Comparison of ENCODE assay signal across 17 cellular contexts in genomic region chr4:10875144-10875799, GRCh38.
DNase-seq lines count a peak whose midpoint lies in the region; ATAC-seq, FAIRE-seq and TF ChIP-seq lines count a peak whose summit lies in the region.
"Had no signal": no experiment of that assay in that cellular context is flagged by ENCODE, and none has a peak within 500 bp of the region (broad histone marks: within the 10 kb centered on the region; RNA-seq: fewer than 3 reads in every experiment).

No MANE protein-coding gene starts in this region.

- H3K9me3 Mint-ChIP-seq in activated naive CD4-positive, alpha-beta T cell treated with anti-CD3 and anti-CD28 coated beads, Interleukin-2, amount 50 U/mL, for 72 hours, result peaks cover 0 to 3% of the 10 kb centered on the region in 2 donors
- H3K9me3 Mint-ChIP-seq: GM23338 had no signal

- H3K27ac Mint-ChIP-seq in activated naive CD4-positive, alpha-beta T cell treated with anti-CD3 and anti-CD28 coated beads, Interleukin-2, amount 50 U/mL, for 72 hours, result no peak overlapping the region
- H3K27ac Mint-ChIP-seq: CD4-positive, alpha-beta memory T cell; GM23338; HFFc6 had no signal

- ATAC-seq in GM19324 (IDR thresholded peaks at IDR 0.05; ENCODE audit: low FRiP score, unreplicated experiment) (peak; percentile 52), GM21723 (IDR thresholded peaks at IDR 0.05; ENCODE audit: unreplicated experiment) (peak; percentile 64)
- ATAC-seq in activated naive CD4-positive, alpha-beta T cell treated with anti-CD3 and anti-CD28 coated beads, Interleukin-2, amount 50 U/mL, for 72 hours, result no peak
- ATAC-seq: GM23338 had no signal

- DNase-seq in GM18507 (ENCODE audit: extremely low spot score, insufficient read length, low read depth), result no peak
- no peak for DNase-seq in activated naive CD4-positive, alpha-beta T cell treated with anti-CD3 and anti-CD28 coated beads, Interleukin-2, amount 50 U/mL, for 72 hours (ENCODE audit: low spot score in 2 of 2)
- DNase-seq in COLO829 (ENCODE audit: low spot score), result no peak
- no peak for DNase-seq in NCI-H1417 treated with DMSO at 0.1 percent for 48 hours (lab: John Stamatoyannopoulos, UW)
- DNase-seq in HEK293T (ENCODE audit: extremely low spot score), result no peak
- DNase-seq: Calu3; CD4-positive, alpha-beta memory T cell; DMS79 treated with DMSO at 0.1 percent for 48 hours; GF-D8; HCEC 1CT; HFFc6; Kasumi-1; KG1 had no signal

- CTCF ChIA-PET in HEK293T (lab: Yijun Ruan, JAX), result interaction anchor here (0.6 kb wide), 1 partner anchor 337 kb away, joined by 3 read pairs; no protein-coding TSS in a partner anchor

- POLR2A ChIA-PET in HEK293T (lab: Yijun Ruan, JAX), result no interaction called here

- peak; percentile 56 for FAIRE-seq in GM18507 (lab: Jason Lieb, UNC)
- FAIRE-seq: H54 had no signal

- no peaks in the 10 kb centered on the region for H3K36me3 Mint-ChIP-seq in activated naive CD4-positive, alpha-beta T cell treated with anti-CD3 and anti-CD28 coated beads, Interleukin-2, amount 50 U/mL, for 72 hours
- H3K36me3 Mint-ChIP-seq: CD4-positive, alpha-beta memory T cell had no signal

TF ChIP-seq in HEK293T, 16 proteins besides CTCF, POLR2A, EP300 and RAD21:
- no peak for TF ChIP-seq SP1 (IDR thresholded peaks at IDR 0.05)
- no peak for TF ChIP-seq ARNT (IDR thresholded peaks at IDR 0.05)
- TF ChIP-seq FOXA1 (IDR thresholded peaks at IDR 0.05), result no peak
- TF ChIP-seq ELF4 (IDR thresholded peaks at IDR 0.05), result no peak
- no peak for TF ChIP-seq HDGF (IDR thresholded peaks at IDR 0.05; ENCODE audit: borderline replicate concordance)
- no peak for TF ChIP-seq SUZ12 (IDR thresholded peaks at IDR 0.05)
- no peak for TF ChIP-seq PKNOX1 (IDR thresholded peaks at IDR 0.05)

Comparison
In these comparisons a context has a peak if more than half of its experiments do, and no peak if none do; other contexts are left out.
1. ATAC-seq: peak in GM19324 (single experiment) and GM21723 (single experiment); none in activated naive CD4-positive, alpha-beta T cell treated with anti-CD3 and anti-CD28 coated beads, Interleukin-2, amount 50 U/mL, for 72 hours (0 of 2).